ENCODE assay signal across 21 cellular contexts in genomic region chr15:58380280-58380945, GRCh38. TPM values are rescaled to one million over a fixed set of nuclear protein-coding genes. Genes with fewer than 3 reads are reported as not detected.
DNase-seq lines count a peak whose midpoint lies in the region; ATAC-seq, FAIRE-seq and TF ChIP-seq lines count a peak whose summit lies in the region.
"Had no signal": no experiment of that assay in that cellular context is flagged by ENCODE, and none has a peak within 500 bp of the region (broad histone marks: within the 10 kb centered on the region; RNA-seq: fewer than 3 reads in every experiment).

No MANE protein-coding gene starts in this region.

- H4K5ac ChIP-seq in IMR-90 (ENCODE audit: low read depth, low read length), result no peak overlapping the region

- intact Hi-C loops in IMR-90 (cut with micrococcal nuclease) (no loop called here), endothelial cell of umbilical vein (cut with micrococcal nuclease) (no loop called here), body of pancreas (cut with DNase I) (no loop called here)

- H4K12ac ChIP-seq in trophoblast cell (ENCODE audit: low read depth, low read length), result no peak overlapping the region

- in situ Hi-C loops in IMR-90 (cut with MboI; ENCODE audit: low sequenced_read_pairs), result no loop called here

- peak; percentile 63 for FAIRE-seq in endothelial cell of umbilical vein (lab: Jason Lieb, UNC)
- FAIRE-seq: A204.1, H1 had no signal

- H3K9me1 ChIP-seq in IMR-90 (ENCODE audit: insufficient read depth, low read length), result no peaks in the 10 kb centered on the region
- no peaks in the 10 kb centered on the region for H3K9me1 ChIP-seq in endothelial cell of umbilical vein (replicated peaks; ENCODE audit: control insufficient read depth, extremely low read depth, insufficient read depth, low read length)

- H3K9ac ChIP-seq in IMR-90 (ENCODE audit: low read depth, low read length) (no peak overlapping the region), OCI-LY3 (ENCODE audit: low read length) (no peak overlapping the region), endothelial cell of umbilical vein (replicated peaks; ENCODE audit: extremely low read depth, insufficient read depth, low read length) (no peak overlapping the region), trophoblast cell (ENCODE audit: low read length) (no peak overlapping the region)

- H3K4ac ChIP-seq in IMR-90 (ENCODE audit: low read depth, low read length) (0 out of 2 replicates have a peak overlapping the region, but pooled peaks have one; percentile 18), trophoblast cell (ENCODE audit: low read depth, low read length) (no peak overlapping the region)

- H3K23ac ChIP-seq in IMR-90 (ENCODE audit: low read depth, low read length) (no peak overlapping the region), trophoblast cell (ENCODE audit: low read length) (no peak overlapping the region)

- TF ChIP-seq POLR2A in IMR-90 (IDR thresholded peaks at IDR 0.05; ENCODE audit: low read depth, low read length), result no peak
- no peak for TF ChIP-seq POLR2A in endothelial cell of umbilical vein (IDR thresholded peaks at IDR 0.05; ENCODE audit: low read depth, low read length)
- TF ChIP-seq POLR2A in body of pancreas (IDR thresholded peaks at IDR 0.05), result no peak

- H3K36me3 ChIP-seq in IMR-90 (ENCODE audit: control insufficient read depth, insufficient read depth, low read length) (no peaks in the 10 kb centered on the region), OCI-LY3 (replicated peaks; ENCODE audit: low read depth, low read length) (no peaks in the 10 kb centered on the region), endothelial cell of umbilical vein (ENCODE audit: control insufficient read depth in 2 of 2, extremely low read depth in 1 of 2, insufficient read depth in 2 of 2, low read length in 2 of 2) (no peaks in the 10 kb centered on the region), trophoblast cell (ENCODE audit: control insufficient read depth in 1 of 2, insufficient read depth in 2 of 2, low read length in 2 of 2) (peaks cover 0 to 2% of the 10 kb centered on the region in 2 experiments), body of pancreas (replicated peaks in 1 of 2; ENCODE audit: insufficient read depth in 1 of 2, low read depth in 2 of 2) (no peaks in the 10 kb centered on the region)

- H2AK5ac ChIP-seq in IMR-90 (ENCODE audit: low read depth, low read length), result peak overlapping the region; percentile 20; the same call in 1 of the 2 replicates
- H2AK5ac ChIP-seq in trophoblast cell (ENCODE audit: low read length), result no peak overlapping the region

- H3K27ac ChIP-seq in IMR-90 (ENCODE audit: insufficient read depth, low read length) (no peak overlapping the region), OCI-LY3 (ENCODE audit: low read length) (no peak overlapping the region), endothelial cell of umbilical vein (ENCODE audit: insufficient read depth, low read depth, low read length) (no peak overlapping the region), trophoblast cell (ENCODE audit: low read depth, low read length) (no peak overlapping the region), body of pancreas (no peak overlapping the region)
- H3K27ac ChIP-seq: C4-2B had no signal

- H3K9me3 ChIP-seq in IMR-90 (ENCODE audit: control insufficient read depth, insufficient read depth, low read length) (peaks cover 3% of the 10 kb centered on the region; the same call in 1 of the 2 replicates), OCI-LY3 (ENCODE audit: insufficient read depth, low read length) (no peaks in the 10 kb centered on the region), endothelial cell of umbilical vein (replicated peaks; ENCODE audit: control insufficient read depth, insufficient read depth, low read length) (no peaks in the 10 kb centered on the region), trophoblast cell (ENCODE audit: insufficient read depth, low read depth, low read length) (no peaks in the 10 kb centered on the region), body of pancreas (peaks cover 0 to 7% (median 0%) of the 10 kb centered on the region in 3 donors)

- no peak overlapping the region for H2BK20ac ChIP-seq in IMR-90 (ENCODE audit: low read depth, low read length)

- no peak overlapping the region for H3K14ac ChIP-seq in IMR-90 (replicated peaks; ENCODE audit: low read depth, low read length)
- no peak overlapping the region for H3K14ac ChIP-seq in trophoblast cell (ENCODE audit: low read length)

- CTCF ChIA-PET in IMR-90 (lab: Yijun Ruan, JAX), result no interaction called here
- CTCF ChIA-PET in endothelial cell of umbilical vein (lab: Charles Lee), result interaction anchor here (1.1 kb wide), 1 partner anchor 12 kb away, joined by 3 read pairs; no protein-coding TSS in a partner anchor

- peak overlapping the region; percentile 8 for H2AFZ ChIP-seq in IMR-90 (replicated peaks; ENCODE audit: low read length, poor library complexity)
- peak overlapping the region; percentile 34; the same call in 1 of the 2 replicates for H2AFZ ChIP-seq in OCI-LY3 (ENCODE audit: low read depth, low read length)
- no peak overlapping the region for H2AFZ ChIP-seq in endothelial cell of umbilical vein (ENCODE audit: low read depth, low read length)
- H2AFZ ChIP-seq in trophoblast cell (ENCODE audit: insufficient read depth, low read length, poor library complexity), result no peak overlapping the region

- BruUV-seq in IMR-90 (replicated peaks; lab: Mats Ljungman, UMichigan), result no TSS peak
- no TSS peak for BruUV-seq in endothelial cell of umbilical vein (replicated peaks; lab: Mats Ljungman, UMichigan)

- no peak for ATAC-seq in IMR-90 (ENCODE audit: low read depth)
- ATAC-seq in HG02623 (IDR thresholded peaks at IDR 0.05; ENCODE audit: unreplicated experiment), result no peak
- ATAC-seq in body of pancreas, result no peak
- no peak for ATAC-seq in SK-N-SH treated with all-trans-retinoic acid at 6 μM for 48 hours
- ATAC-seq: HCT116, Right ventricle myocardium inferior had no signal

- 0 out of 4 replicates have a peak overlapping the region, but pooled peaks of 1 of the 2 experiments have one; percentile 21 for H4K8ac ChIP-seq in IMR-90 (ENCODE audit: low read depth in 2 of 2, low read length in 2 of 2)
- H4K8ac ChIP-seq in trophoblast cell (ENCODE audit: low read depth, low read length), result no peak overlapping the region

- H3K4me1 ChIP-seq in IMR-90 (ENCODE audit: control insufficient read depth, insufficient read depth, low read length) (peaks cover 3% of the 10 kb centered on the region), OCI-LY3 (ENCODE audit: low read length) (peaks cover 17% of the 10 kb centered on the region), endothelial cell of umbilical vein (ENCODE audit: control insufficient read depth, extremely low read depth, insufficient read depth, low read length) (peaks cover 9% of the 10 kb centered on the region), trophoblast cell (ENCODE audit: control insufficient read depth in 1 of 2, insufficient read depth in 2 of 2, low read length in 2 of 2) (peaks cover 3% of the 10 kb centered on the region in 2 experiments), body of pancreas (no peaks in the 10 kb centered on the region)

- no peak overlapping the region for H2BK120ac ChIP-seq in IMR-90 (ENCODE audit: low read depth, low read length)
- peak overlapping the region; percentile 44 for H2BK120ac ChIP-seq in trophoblast cell (ENCODE audit: insufficient read depth, low read length, poor library complexity)

- POLR2A ChIA-PET in IMR-90 (lab: Charles Lee; ENCODE audit: unreplicated experiment) (no interaction called here), endothelial cell of umbilical vein (lab: Charles Lee) (no interaction called here)

- H3K79me1 ChIP-seq in IMR-90 (ENCODE audit: low read depth in 1 of 2, low read length in 2 of 2) (no peaks in the 10 kb centered on the region), trophoblast cell (ENCODE audit: low read length) (peaks cover 2% of the 10 kb centered on the region)

- no peak for DNase-seq in IMR-90
- DNase-seq in endothelial cell of umbilical vein (ENCODE audit: low read depth, low spot score), result peak; percentile 62
- DNase-seq in trophoblast cell, result no peak
- DNase-seq in body of pancreas, result no peak
- DNase-seq: EL, MM.1S, NCI-H1048, NCI-H1417 treated with DMSO at 0.1 percent for 48 hours, NCI-H187, NCI-H510A, NCI-H774, OCI-M1 had no signal

- no peak overlapping the region for H2BK15ac ChIP-seq in IMR-90 (ENCODE audit: low read depth, low read length)

- H2BK5ac ChIP-seq in IMR-90 (ENCODE audit: low read depth, low read length, poor library complexity, severe bottlenecking) (no peak overlapping the region), trophoblast cell (ENCODE audit: low read depth, low read length, poor library complexity) (peak overlapping the region; percentile 27)

- H4K91ac ChIP-seq in IMR-90 (ENCODE audit: insufficient read depth, low read depth, low read length), result no peak overlapping the region; the same call in 1 of the 2 replicates
- H4K91ac ChIP-seq in trophoblast cell (ENCODE audit: low read depth, low read length), result peak overlapping the region; percentile 51

- dilution Hi-C loops in IMR-90 (cut with HindIII; ENCODE audit: low sequenced_read_pairs, unreplicated experiment) (no loop called here), endothelial cell of umbilical vein (cut with MboI; ENCODE audit: extremely low pct_ligation_motif_present, low sequenced_read_pairs) (no loop called here)

- H3K56ac ChIP-seq in IMR-90 (ENCODE audit: extremely low read depth, insufficient read depth, low read length), result no peak overlapping the region

- H3K18ac ChIP-seq in IMR-90 (ENCODE audit: low read depth, low read length) (no peak overlapping the region), trophoblast cell (ENCODE audit: low read length) (no peak overlapping the region)

- H2AK9ac ChIP-seq in IMR-90 (replicated peaks; ENCODE audit: low read depth, low read length, poor library complexity), result no peak overlapping the region

- H3K4me2 ChIP-seq in IMR-90 (ENCODE audit: low read depth, low read length) (no peak overlapping the region), OCI-LY3 (ENCODE audit: low read length) (no peak overlapping the region), endothelial cell of umbilical vein (ENCODE audit: insufficient read depth, low read length) (peak overlapping the region; percentile 1), trophoblast cell (ENCODE audit: low read length) (no peak overlapping the region)

- H3K79me2 ChIP-seq in OCI-LY3 (ENCODE audit: low read length) (no peaks in the 10 kb centered on the region), endothelial cell of umbilical vein (ENCODE audit: control insufficient read depth, insufficient read depth, low read length) (no peaks in the 10 kb centered on the region), trophoblast cell (ENCODE audit: control insufficient read depth, insufficient read depth, low read length, poor library complexity) (no peaks in the 10 kb centered on the region)

- H3K27me3 ChIP-seq in IMR-90 (ENCODE audit: control insufficient read depth, insufficient read depth, low read length), result no peaks in the 10 kb centered on the region
- H3K27me3 ChIP-seq in OCI-LY3 (ENCODE audit: low read depth, low read length), result no peaks in the 10 kb centered on the region
- H3K27me3 ChIP-seq in endothelial cell of umbilical vein (ENCODE audit: control insufficient read depth in 2 of 2, insufficient read depth in 2 of 2, low read length in 2 of 2), result no peaks in the 10 kb centered on the region
- H3K27me3 ChIP-seq in trophoblast cell (ENCODE audit: insufficient read depth, low read length), result no peaks in the 10 kb centered on the region
- H3K27me3 ChIP-seq in body of pancreas, result no peaks in the 10 kb centered on the region

- H4K20me1 ChIP-seq in IMR-90 (ENCODE audit: insufficient read depth, low read length), result no peaks in the 10 kb centered on the region
- no peaks in the 10 kb centered on the region for H4K20me1 ChIP-seq in OCI-LY3 (ENCODE audit: insufficient read depth, low read length)
- H4K20me1 ChIP-seq in endothelial cell of umbilical vein (replicated peaks; ENCODE audit: control insufficient read depth, extremely low read depth, insufficient read depth, low read length), result no peaks in the 10 kb centered on the region

- TF ChIP-seq CTCF in IMR-90 (conservative IDR thresholded peaks at IDR 0.05; ENCODE audit: low read depth, low read length) (no peak), OCI-LY3 (IDR thresholded peaks at IDR 0.05; ENCODE audit: low read depth, low read length) (no peak), endothelial cell of umbilical vein (IDR thresholded peaks at IDR 0.05; ENCODE audit: extremely low read depth in 1 of 2, insufficient read depth in 1 of 2, low read depth in 1 of 2, low read length in 2 of 2) (no peak), body of pancreas (IDR thresholded peaks at IDR 0.05) (no peak)

- H3K4me3 ChIP-seq in IMR-90 (ENCODE audit: insufficient read depth, low read depth, low read length), result no peak overlapping the region
- H3K4me3 ChIP-seq in OCI-LY3 (ENCODE audit: low read length), result no peak overlapping the region
- H3K4me3 ChIP-seq in endothelial cell of umbilical vein (replicated peaks in 1 of 3; ENCODE audit: insufficient read depth in 1 of 3, low read depth in 1 of 3, low read length in 3 of 3), result no peak overlapping the region
- H3K4me3 ChIP-seq in trophoblast cell (ENCODE audit: low read depth, low read length), result no peak overlapping the region
- no peak overlapping the region for H3K4me3 ChIP-seq in body of pancreas

- peak overlapping the region; percentile 88 for H2BK12ac ChIP-seq in trophoblast cell (ENCODE audit: low read length)

- WGBS in IMR-90 (ENCODE audit: extremely low coverage in 2 of 2, insufficient read length in 1 of 2), 2 experiments, result 60% methylated on average over 1 of the region's 4 CpGs; no CpG with 5 or more reads in 1 of the 2 experiments
- no CpG with 5 or more reads among the region's 4 CpGs for WGBS in trophoblast cell (ENCODE audit: extremely low coverage, insufficient coverage, insufficient read length)
- 59 to 65% methylated on average over 4 of the region's 4 CpGs for WGBS in body of pancreas, 2 donors

- TF ChIP-seq RAD21 in IMR-90 (IDR thresholded peaks at IDR 0.05; ENCODE audit: low read length), result no peak

RNA-seq across cellular contexts. Expression of gene LIPC, which starts 51.4 kb away (rescaled TPM):
- total RNA-seq in IMR-90 (2012; rRNA removed) (under 0.01 TPM in 1 of 2 replicates, not detected in the other), endothelial cell of umbilical vein (not detected in 2 replicates), body of pancreas (1 to 10 TPM; 1.6 to 2.3 TPM)
- polyA plus RNA-seq in IMR-90 (2012; rRNA removed) (0.07 and 0.14 TPM in 2 replicates), endothelial cell of umbilical vein (not detected in 2 replicates)
- 0.05 and 0.19 TPM in 2 replicates for polyA plus RNA-seq in IMR-90 (2012; cell fraction: cytosol; rRNA removed)
- 0.12 TPM in 1 of 2 replicates, not detected in the other for polyA plus RNA-seq in IMR-90 (2012; cell fraction: nucleus; rRNA removed; ENCODE audit: low replicate concordance)
- polyA plus RNA-seq in endothelial cell of umbilical vein (2011; cell fraction: cytosol; rRNA removed), result 0.04 TPM in 1 of 2 replicates, not detected in the other
- polyA plus RNA-seq in endothelial cell of umbilical vein (2011; cell fraction: nucleus; rRNA removed), result not detected in 2 replicates
- not detected in 2 replicates for polyA plus RNA-seq in endothelial cell of umbilical vein (2012)
- not detected in 2 replicates for polyA minus RNA-seq in endothelial cell of umbilical vein
- not detected for polyA minus RNA-seq in endothelial cell of umbilical vein (2011; cell fraction: cytosol; rRNA and poly(A)+ RNA removed)
- polyA minus RNA-seq in endothelial cell of umbilical vein (2011; cell fraction: nucleus; rRNA and poly(A)+ RNA removed), result not detected in 2 replicates
- 0.05 and 0.07 TPM in 2 replicates for polyA plus RNA-seq in trophoblast cell (2013)
- total RNA-seq: H1, SK-MEL-5 had no signal
- polyA plus RNA-seq: H1 had no signal

Comparison
In these comparisons a context has a peak if more than half of its experiments do, and no peak if none do; other contexts are left out.
1. H2AFZ ChIP-seq: peak in IMR-90 (single experiment) and OCI-LY3 (single experiment); none in endothelial cell of umbilical vein (single experiment) and trophoblast cell (single experiment).